Comparison of ENCODE assay signal across 1 cellular context in genomic region chr5:91670565-91670964, GRCh38.
TF ChIP-seq lines count a peak whose summit lies in the region.

No MANE protein-coding gene starts in this region.

TF ChIP-seq in neural cell, 6 proteins besides CTCF, POLR2A, EP300 and RAD21 (continued from another document):
- TF ChIP-seq TAF1 (IDR thresholded peaks at IDR 0.05; ENCODE audit: low read depth) (no peak), POLR2AphosphoS5 (IDR thresholded peaks at IDR 0.05) (no peak), SMC3 (conservative IDR thresholded peaks at IDR 0.05; ENCODE audit: poor library complexity) (no peak)
- TF ChIP-seq, protein P1, sequence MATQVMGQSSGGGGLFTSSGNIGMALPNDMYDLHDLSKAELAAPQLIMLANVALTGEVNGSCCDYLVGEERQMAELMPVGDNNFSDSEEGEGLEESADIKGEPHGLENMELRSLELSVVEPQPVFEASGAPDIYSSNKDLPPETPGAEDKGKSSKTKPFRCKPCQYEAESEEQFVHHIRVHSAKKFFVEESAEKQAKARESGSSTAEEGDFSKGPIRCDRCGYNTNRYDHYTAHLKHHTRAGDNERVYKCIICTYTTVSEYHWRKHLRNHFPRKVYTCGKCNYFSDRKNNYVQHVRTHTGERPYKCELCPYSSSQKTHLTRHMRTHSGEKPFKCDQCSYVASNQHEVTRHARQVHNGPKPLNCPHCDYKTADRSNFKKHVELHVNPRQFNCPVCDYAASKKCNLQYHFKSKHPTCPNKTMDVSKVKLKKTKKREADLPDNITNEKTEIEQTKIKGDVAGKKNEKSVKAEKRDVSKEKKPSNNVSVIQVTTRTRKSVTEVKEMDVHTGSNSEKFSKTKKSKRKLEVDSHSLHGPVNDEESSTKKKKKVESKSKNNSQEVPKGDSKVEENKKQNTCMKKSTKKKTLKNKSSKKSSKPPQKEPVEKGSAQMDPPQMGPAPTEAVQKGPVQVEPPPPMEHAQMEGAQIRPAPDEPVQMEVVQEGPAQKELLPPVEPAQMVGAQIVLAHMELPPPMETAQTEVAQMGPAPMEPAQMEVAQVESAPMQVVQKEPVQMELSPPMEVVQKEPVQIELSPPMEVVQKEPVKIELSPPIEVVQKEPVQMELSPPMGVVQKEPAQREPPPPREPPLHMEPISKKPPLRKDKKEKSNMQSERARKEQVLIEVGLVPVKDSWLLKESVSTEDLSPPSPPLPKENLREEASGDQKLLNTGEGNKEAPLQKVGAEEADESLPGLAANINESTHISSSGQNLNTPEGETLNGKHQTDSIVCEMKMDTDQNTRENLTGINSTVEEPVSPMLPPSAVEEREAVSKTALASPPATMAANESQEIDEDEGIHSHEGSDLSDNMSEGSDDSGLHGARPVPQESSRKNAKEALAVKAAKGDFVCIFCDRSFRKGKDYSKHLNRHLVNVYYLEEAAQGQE (IDR thresholded peaks at IDR 0.05; ENCODE audit: borderline replicate concordance), result no peak
TF ChIP-seq in neural cell: peak in this region for 0.
